ENCODE assay signal across 15 cellular contexts in genomic region chr9:115134941-115135340, GRCh38.
"Had no signal": no experiment of that assay in that cellular context is flagged by ENCODE, and none has a peak within 500 bp of the region (broad histone marks: within the 10 kb centered on the region; RNA-seq: fewer than 3 reads in every experiment).

No MANE protein-coding gene starts in this region.

- H3K4me1 ChIP-seq: left ventricle myocardium inferior, right atrium auricular region had no signal

- H3K4me3 ChIP-seq: left ventricle myocardium inferior, right atrium auricular region, skin epidermis, thoracic aorta had no signal

- H3K27me3 ChIP-seq: foreskin keratinocyte, right atrium auricular region had no signal

- H3K36me3 ChIP-seq: left ventricle myocardium inferior, right atrium auricular region, thoracic aorta had no signal

- H3K9me3 Mint-ChIP-seq: endodermal cell; nephron; stimulated activated naive CD8-positive, alpha-beta T cell treated with anti-CD3 and anti-CD28 coated beads, Interleukin-15, Interleukin-2, amounts not matched to agents 100 ng/mL and 50 ng/mL, for 24 hours had no signal

- H3K27ac Mint-ChIP-seq: activated naive CD8-positive, alpha-beta T cell treated with anti-CD3 and anti-CD28 coated beads, Interleukin-2, amount 10 ng/mL, durations not matched to agents 7 days and 5 days; endodermal cell; stimulated activated naive CD8-positive, alpha-beta T cell treated with anti-CD3 and anti-CD28 coated beads, Interleukin-15, Interleukin-2, amounts not matched to agents 100 ng/mL and 50 ng/mL, for 24 hours had no signal

- H3K4me1 Mint-ChIP-seq: activated naive CD8-positive, alpha-beta T cell treated with anti-CD3 and anti-CD28 coated beads, Interleukin-2, amount 10 ng/mL, durations not matched to agents 7 days and 5 days had no signal

- DNase-seq: activated CD4-positive, CD25-positive, alpha-beta regulatory T cell treated with anti-CD3 and anti-CD28 coated beads, Interleukin-2, amount 50 U/mL, for 72 hours; activated naive CD4-positive, alpha-beta T cell; activated naive CD8-positive, alpha-beta T cell treated with anti-CD3 and anti-CD28 coated beads, Interleukin-2, amount 10 ng/mL, durations not matched to agents 7 days and 5 days; endodermal cell; foreskin keratinocyte; glutamatergic neuron; left ventricle myocardium inferior; nucleus accumbens; T-helper 1 cell; T1000 had no signal

- H3K9me3 ChIP-seq: right atrium auricular region, thoracic aorta had no signal

- ATAC-seq: foreskin keratinocyte had no signal

- H3K27ac ChIP-seq: foreskin keratinocyte, left ventricle myocardium inferior, right atrium auricular region, thoracic aorta had no signal

- H3K4me3 Mint-ChIP-seq: activated naive CD8-positive, alpha-beta T cell treated with anti-CD3 and anti-CD28 coated beads, Interleukin-2, amount 10 ng/mL, durations not matched to agents 7 days and 5 days; endodermal cell; nephron; stimulated activated naive CD8-positive, alpha-beta T cell treated with anti-CD3 and anti-CD28 coated beads, Interleukin-15, Interleukin-2, amounts not matched to agents 100 ng/mL and 50 ng/mL, for 24 hours had no signal
